8 cellular contexts compared by ENCODE assay signal in genomic region chr18:74331404-74331803, GRCh38. TPM values are rescaled to one million over a fixed set of nuclear protein-coding genes. Genes with fewer than 3 reads are reported as not detected.
DNase-seq lines count a peak whose midpoint lies in the region; ATAC-seq and TF ChIP-seq lines count a peak whose summit lies in the region.

No MANE protein-coding gene starts in this region.

- H3K9me3 ChIP-seq in left ventricle myocardium inferior (replicated peaks), result no peaks in the 10 kb centered on the region

- TF ChIP-seq CTCF in left ventricle myocardium inferior (IDR thresholded peaks at IDR 0.05; ENCODE audit: borderline replicate concordance), result peak; percentile 59

- no peaks in the 10 kb centered on the region for H3K36me3 ChIP-seq in left ventricle myocardium inferior

- H3K27me3 ChIP-seq in left ventricle myocardium inferior (ENCODE audit: low read depth), result no peaks in the 10 kb centered on the region

- peaks cover 0 to 14% (median 0%) of the 10 kb centered on the region in 4 donors for H3K4me1 Mint-ChIP-seq in naive thymus-derived CD8-positive, alpha-beta T cell

- H3K27me3 Mint-ChIP-seq in naive thymus-derived CD8-positive, alpha-beta T cell, result peaks cover 0 to 7% (median 5%) of the 10 kb centered on the region in 5 donors

- H3K27ac ChIP-seq in left ventricle myocardium inferior (replicated peaks), result no peak overlapping the region

- POLR2A ChIA-PET in naive thymus-derived CD8-positive, alpha-beta T cell (lab: Charles Lee), result no interaction called here

- no peak overlapping the region for H3K4me3 ChIP-seq in left ventricle myocardium inferior

- no peak overlapping the region for H3K4me3 Mint-ChIP-seq in naive thymus-derived CD8-positive, alpha-beta T cell

- intact Hi-C loops in left ventricle myocardium inferior (cut with micrococcal nuclease), result no loop called here

- ATAC-seq in GM18861 (IDR thresholded peaks at IDR 0.05; ENCODE audit: unreplicated experiment) (peak; percentile 50), HG03175 (IDR thresholded peaks at IDR 0.05; ENCODE audit: unreplicated experiment) (no peak)
- no peak for ATAC-seq in activated naive CD4-positive, alpha-beta T cell treated with anti-CD3 and anti-CD28 coated beads, Interleukin-2, amount 50 U/mL, for 72 hours
- no peak for ATAC-seq in activated CD4-positive, CD25-positive, alpha-beta regulatory T cell treated with anti-CD3 and anti-CD28 coated beads, Interleukin-2, amount 50 U/mL, for 24 hours
- no peak for ATAC-seq in naive thymus-derived CD8-positive, alpha-beta T cell

- no peaks in the 10 kb centered on the region for H3K36me3 Mint-ChIP-seq in activated naive CD4-positive, alpha-beta T cell treated with anti-CD3 and anti-CD28 coated beads, Interleukin-2, amount 50 U/mL, for 72 hours
- no peaks in the 10 kb centered on the region for H3K36me3 Mint-ChIP-seq in naive thymus-derived CD8-positive, alpha-beta T cell

- no peaks in the 10 kb centered on the region for H3K4me1 ChIP-seq in left ventricle myocardium inferior

- no peak overlapping the region for H3K27ac Mint-ChIP-seq in activated naive CD4-positive, alpha-beta T cell treated with anti-CD3 and anti-CD28 coated beads, Interleukin-2, amount 50 U/mL, for 72 hours
- H3K27ac Mint-ChIP-seq in naive thymus-derived CD8-positive, alpha-beta T cell, result no peak overlapping the region

- H3K9me3 Mint-ChIP-seq in activated naive CD4-positive, alpha-beta T cell treated with anti-CD3 and anti-CD28 coated beads, Interleukin-2, amount 50 U/mL, for 72 hours, result peaks cover 0 to 5% of the 10 kb centered on the region in 2 donors
- no peaks in the 10 kb centered on the region for H3K9me3 Mint-ChIP-seq in naive thymus-derived CD8-positive, alpha-beta T cell

- DNase-seq in AG08395 (ENCODE audit: low spot score) (peak; percentile 52), RKO (ENCODE audit: low spot score) (peak; percentile 31), left ventricle myocardium inferior (no peak)
- no peak for DNase-seq in activated naive CD4-positive, alpha-beta T cell treated with anti-CD3 and anti-CD28 coated beads, Interleukin-2, amount 50 U/mL, for 72 hours (ENCODE audit: low spot score in 2 of 2)
- DNase-seq in naive thymus-derived CD8-positive, alpha-beta T cell, result no peak

RNA-seq across cellular contexts. Expression of gene C18orf63, which starts 15.8 kb away (rescaled TPM):
- total RNA-seq in left ventricle myocardium inferior, result not detected
- not detected for total RNA-seq in activated naive CD4-positive, alpha-beta T cell treated with anti-CD3 and anti-CD28 coated beads, Interleukin-2, amount 50 U/mL, for 72 hours
- total RNA-seq in naive thymus-derived CD8-positive, alpha-beta T cell, result not detected
- not detected for polyA plus RNA-seq in naive thymus-derived CD8-positive, alpha-beta T cell

RNA-seq across cellular contexts. Expression of gene CYB5A, which starts 39.6 kb away (rescaled TPM):
- total RNA-seq in left ventricle myocardium inferior, result 105 TPM
- 10 to 100 TPM; 44.5 to 57.1 TPM for total RNA-seq in activated naive CD4-positive, alpha-beta T cell treated with anti-CD3 and anti-CD28 coated beads, Interleukin-2, amount 50 U/mL, for 72 hours
- total RNA-seq in naive thymus-derived CD8-positive, alpha-beta T cell, result 10 to 100 TPM; 42.3 to 43.1 TPM
- polyA plus RNA-seq in naive thymus-derived CD8-positive, alpha-beta T cell, result 100 to 1,000 TPM in 1 of 3 donors, 10 to 100 TPM in 2; 80.3 to 101 (median 96.8) TPM

Comparison
In these comparisons a context has a peak if more than half of its experiments do, and no peak if none do; other contexts are left out.
1. DNase-seq: peak in AG08395 (single experiment) and RKO (single experiment); none in left ventricle myocardium inferior (single experiment), activated naive CD4-positive, alpha-beta T cell treated with anti-CD3 and anti-CD28 coated beads, Interleukin-2, amount 50 U/mL, for 72 hours (0 of 2) and naive thymus-derived CD8-positive, alpha-beta T cell (0 of 10).